Comparison of ENCODE assay signal across 13 cellular contexts in the genomic region with DNA sequence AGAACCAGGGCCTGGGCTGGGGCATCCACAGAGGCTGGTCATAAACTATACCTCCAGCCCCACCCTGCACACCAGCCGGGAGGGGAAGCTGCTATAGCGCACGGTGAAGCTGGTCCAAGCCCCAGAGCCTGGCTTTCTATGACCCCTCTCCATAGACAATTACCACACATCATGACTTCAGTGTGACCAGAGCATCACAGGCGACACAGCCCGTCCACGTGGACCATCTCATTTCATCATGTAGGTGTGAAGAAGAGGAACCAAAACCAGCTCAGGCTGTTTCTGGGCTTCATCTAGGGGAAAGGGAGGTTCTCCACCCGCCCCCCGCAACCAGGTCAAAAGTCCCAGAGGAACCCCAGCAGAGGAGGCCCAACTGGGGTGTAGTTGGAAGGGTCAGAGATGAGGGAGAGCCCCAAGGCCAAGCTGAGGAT. TPM values are rescaled to one million over a fixed set of nuclear protein-coding genes. Genes with fewer than 3 reads are reported as not detected.
DNase-seq lines count a peak whose midpoint lies in the region; ATAC-seq and TF ChIP-seq lines count a peak whose summit lies in the region.
"Had no signal": no experiment of that assay in that cellular context is flagged by ENCODE, and none has a peak within 500 bp of the region (broad histone marks: within the 10 kb centered on the region; RNA-seq: fewer than 3 reads in every experiment).

No MANE protein-coding gene starts in this region.

- H3K4ac ChIP-seq in neuronal stem cell (ENCODE audit: low read length) = no peak overlapping the region

- no peak overlapping the region for H4K8ac ChIP-seq in neuronal stem cell (ENCODE audit: low read depth, low read length)

- H3K27me3 ChIP-seq in neuronal stem cell (ENCODE audit: control insufficient read depth in 3 of 3, insufficient read depth in 3 of 3, low read depth in 1 of 3, low read length in 3 of 3) = peaks cover 0 to 42% (median 0%) of the 10 kb centered on the region in 3 experiments

- WGBS in neuronal stem cell (ENCODE audit: extremely low coverage in 2 of 2, insufficient read length in 2 of 2, insufficient replicate concordance in 1 of 2), 2 donors = no CpG with 5 or more reads among the region's 8 CpGs

- no peak overlapping the region for H2BK120ac ChIP-seq in neuronal stem cell (ENCODE audit: low read depth, low read length)

- H3K36me3 ChIP-seq in neuronal stem cell (replicated peaks in 1 of 2; ENCODE audit: control insufficient read depth in 2 of 2, insufficient read depth in 2 of 2, low read length in 2 of 2) = no peaks in the 10 kb centered on the region
- H3K36me3 ChIP-seq: left ventricle myocardium inferior had no signal

- ATAC-seq in HG02610 (IDR thresholded peaks at IDR 0.05; ENCODE audit: unreplicated experiment) (peak; percentile 33), T-helper 17 cell (peak; percentile 16), GM18873 (IDR thresholded peaks at IDR 0.05; ENCODE audit: low FRiP score, unreplicated experiment) (no peak), GM19467 (IDR thresholded peaks at IDR 0.05; ENCODE audit: unreplicated experiment) (no peak)
- ATAC-seq: activated CD8-positive, alpha-beta T cell treated with anti-CD3 and anti-CD28 coated beads for 36 hours; Right ventricle myocardium inferior had no signal

- no peak overlapping the region for H2BK15ac ChIP-seq in neuronal stem cell (ENCODE audit: low read length)

- H3K14ac ChIP-seq in neuronal stem cell (ENCODE audit: low read length) = peak overlapping the region; percentile 42

- no peaks in the 10 kb centered on the region for H3K79me1 ChIP-seq in neuronal stem cell (ENCODE audit: low read depth, low read length)

- H3K27ac Mint-ChIP-seq in T-helper 17 cell = no peak overlapping the region
- no peak overlapping the region for H3K27ac Mint-ChIP-seq in mesothelial cell of epicardium
- H3K27ac Mint-ChIP-seq: activated CD8-positive, alpha-beta T cell treated with anti-CD3 and anti-CD28 coated beads for 36 hours had no signal

- H2BK12ac ChIP-seq in neuronal stem cell (ENCODE audit: low read length) = no peak overlapping the region

- TF ChIP-seq CTCF in GM10266 (IDR thresholded peaks at IDR 0.05; ENCODE audit: control insufficient read depth, insufficient read depth, low read depth, missing control alignments) (no peak), mesothelial cell of epicardium (IDR thresholded peaks at IDR 0.05; ENCODE audit: unreplicated experiment) (no peak)

- H3K4me1 ChIP-seq in neuronal stem cell (ENCODE audit: control insufficient read depth in 2 of 2, insufficient read depth in 1 of 2, low read depth in 1 of 2, low read length in 2 of 2) = peaks cover 13 to 14% of the 10 kb centered on the region in 2 donors

- no peak overlapping the region for H4K91ac ChIP-seq in neuronal stem cell (ENCODE audit: low read depth, low read length, poor library complexity)

- no peak overlapping the region for H3K9ac ChIP-seq in neuronal stem cell (ENCODE audit: low read depth, low read length, poor library complexity)

- H3K4me3 ChIP-seq in neuronal stem cell (ENCODE audit: low read length in 2 of 2) = no peak overlapping the region
- H3K4me3 ChIP-seq: left ventricle myocardium inferior had no signal

- H3K9me3 Mint-ChIP-seq in mesothelial cell of epicardium = no peaks in the 10 kb centered on the region
- H3K9me3 Mint-ChIP-seq: activated CD8-positive, alpha-beta T cell treated with anti-CD3 and anti-CD28 coated beads for 36 hours; brain had no signal

- H3K18ac ChIP-seq in neuronal stem cell (ENCODE audit: low read length) = no peak overlapping the region

- DNase-seq in GM10266 (ENCODE audit: extremely low spot score) (peak; percentile 67), T-helper 17 cell (no peak), neuronal stem cell (ENCODE audit: low spot score) (no peak), mesothelial cell of epicardium (ENCODE audit: low spot score in 2 of 2, unreplicated experiment in 2 of 2) (no peak), NCI-H187 treated with DMSO at 0.1 percent for 48 hours (lab: John Stamatoyannopoulos, UW) (no peak)
- DNase-seq: activated CD8-positive, alpha-beta T cell treated with anti-CD3 and anti-CD28 coated beads for 36 hours; left ventricle myocardium inferior had no signal

- H3K36me3 Mint-ChIP-seq in T-helper 17 cell (ENCODE audit: low read depth) (no peaks in the 10 kb centered on the region), mesothelial cell of epicardium (no peaks in the 10 kb centered on the region)
- H3K36me3 Mint-ChIP-seq: brain had no signal

- H3K27me3 Mint-ChIP-seq in T-helper 17 cell (no peaks in the 10 kb centered on the region), mesothelial cell of epicardium (ENCODE audit: low read depth) (peaks cover 4% of the 10 kb centered on the region)
- H3K27me3 Mint-ChIP-seq: activated CD8-positive, alpha-beta T cell treated with anti-CD3 and anti-CD28 coated beads for 36 hours had no signal

- peaks cover 53% of the 10 kb centered on the region for H3K4me1 Mint-ChIP-seq in T-helper 17 cell
- H3K4me1 Mint-ChIP-seq in mesothelial cell of epicardium = peaks cover 5% of the 10 kb centered on the region

- H3K9me3 ChIP-seq in T-helper 17 cell (ENCODE audit: control insufficient read depth, low read length, poor library complexity, severe bottlenecking) = no peaks in the 10 kb centered on the region
- no peaks in the 10 kb centered on the region for H3K9me3 ChIP-seq in neuronal stem cell (replicated peaks in 1 of 2; ENCODE audit: control insufficient read depth in 2 of 2, insufficient read depth in 1 of 2, low read depth in 1 of 2, low read length in 2 of 2)
- H3K9me3 ChIP-seq: left ventricle myocardium inferior had no signal

- H2BK5ac ChIP-seq in neuronal stem cell (ENCODE audit: low read length) = no peak overlapping the region

- H3K4me3 Mint-ChIP-seq in T-helper 17 cell (peak overlapping the region; percentile 83), mesothelial cell of epicardium (no peak overlapping the region)
- H3K4me3 Mint-ChIP-seq: activated CD8-positive, alpha-beta T cell treated with anti-CD3 and anti-CD28 coated beads for 36 hours; brain had no signal

- no peak overlapping the region for H2AFZ ChIP-seq in neuronal stem cell (ENCODE audit: low read length)

- no peak overlapping the region for H3K4me2 ChIP-seq in neuronal stem cell (ENCODE audit: insufficient read depth, low read length, poor library complexity, severe bottlenecking)

- no peak overlapping the region for H3K27ac ChIP-seq in neuronal stem cell (replicated peaks; ENCODE audit: low read length)

- H3K23ac ChIP-seq in neuronal stem cell (ENCODE audit: low read depth, low read length, poor library complexity) = no peak overlapping the region

- peak overlapping the region; percentile 42 for H2AK5ac ChIP-seq in neuronal stem cell (ENCODE audit: low read depth, low read length)

RNA-seq across cellular contexts. Expression of gene CXCR5, which starts 3.0 kb away (rescaled TPM):
- total RNA-seq in T-helper 17 cell (10 to 100 TPM; 11.1 to 15.0 TPM), mesothelial cell of epicardium (not detected in 3 replicates)
- not detected for polyA plus RNA-seq in neuronal stem cell (2013, experiment 1 of 2)
- polyA plus RNA-seq in neuronal stem cell (2013, experiment 2 of 2) = not detected
- total RNA-seq: left ventricle myocardium inferior, M059J, Right ventricle myocardium inferior had no signal

RNA-seq across cellular contexts. Expression of gene BCL9L, which starts 39.0 kb away (rescaled TPM):
- 100 to 1,000 TPM; 186 to 204 TPM for total RNA-seq in T-helper 17 cell
- 32.8 TPM for polyA plus RNA-seq in neuronal stem cell (2013, experiment 1 of 2)
- polyA plus RNA-seq in neuronal stem cell (2013, experiment 2 of 2) = 34.6 TPM
- 88.6 to 92.4 TPM (median 91.7 TPM) in 3 replicates for total RNA-seq in mesothelial cell of epicardium

Comparison
In these comparisons a context has a peak if more than half of its experiments do, and no peak if none do; other contexts are left out.
1. ATAC-seq: peak in HG02610 (single experiment) and T-helper 17 cell (single experiment); none in GM18873 (single experiment) and GM19467 (single experiment).
2. RNA of gene CXCR5, which starts 3.0 kb away (total RNA-seq): 11.1 to 15.0 TPM in T-helper 17 cell; not detected in mesothelial cell of epicardium; every median in the first group is over 10 times any median in the second.